11 cellular contexts compared by ENCODE assay signal in the genomic region with DNA sequence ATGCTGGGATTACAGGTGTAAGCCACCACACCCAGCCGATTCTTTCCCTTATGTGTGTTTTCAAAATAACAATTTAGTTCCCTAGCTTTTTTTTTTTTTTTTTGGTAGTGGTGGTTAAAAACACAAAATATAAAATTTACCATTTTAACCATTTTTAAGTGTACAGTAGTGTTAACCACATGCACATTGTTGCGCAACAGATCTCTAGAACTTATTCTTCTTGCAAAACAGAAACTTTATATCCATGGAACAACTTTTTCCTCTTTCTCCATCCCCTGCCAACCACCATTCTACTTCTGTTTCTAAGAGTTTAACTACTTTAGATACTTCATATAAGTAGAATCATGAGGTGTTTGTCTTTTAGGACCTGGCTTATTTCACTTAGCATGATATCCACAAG. TPM values are rescaled to one million over a fixed set of nuclear protein-coding genes. Genes with fewer than 3 reads are reported as not detected.
DNase-seq lines count a peak whose midpoint lies in the region; ATAC-seq and TF ChIP-seq lines count a peak whose summit lies in the region.
"Had no signal": no experiment of that assay in that cellular context is flagged by ENCODE, and none has a peak within 500 bp of the region (broad histone marks: within the 10 kb centered on the region; RNA-seq: fewer than 3 reads in every experiment).

No MANE protein-coding gene starts in this region.

- H3K4me1 ChIP-seq in PC-9 (replicated peaks; ENCODE audit: insufficient read depth): peaks cover 10% of the 10 kb centered on the region; the same call in 1 of the 2 replicates
- no peaks in the 10 kb centered on the region for H3K4me1 ChIP-seq in endodermal cell (ENCODE audit: control insufficient read depth, insufficient read depth, low read length)

- H3K36me3 Mint-ChIP-seq in activated T-cell treated with anti-CD3 and anti-CD28 coated beads, Interleukin-2, amount 50 U/mL, for 72 hours (ENCODE audit: insufficient read depth in 2 of 2): peaks cover 14 to 38% of the 10 kb centered on the region in 2 donors
- peaks cover 16% of the 10 kb centered on the region for H3K36me3 Mint-ChIP-seq in endodermal cell (ENCODE audit: low read depth)
- peaks cover 49% of the 10 kb centered on the region for H3K36me3 Mint-ChIP-seq in stimulated activated effector memory CD8-positive, alpha-beta T cell treated with anti-CD3 and anti-CD28 coated beads, Interleukin-12 subunit alpha, Interleukin-12 subunit beta, amount 100 ng/mL, for 72 hours

- no peaks in the 10 kb centered on the region for H3K9me2 ChIP-seq in PC-9 (ENCODE audit: insufficient read depth)

- CTCF ChIA-PET in PC-9 (lab: Charles Lee): interaction anchor here (0.6 kb wide), 1 partner anchor 1029 kb away, joined by 3 read pairs; no protein-coding TSS in a partner anchor

- DNase-seq in activated T-cell treated with anti-CD3 and anti-CD28 coated beads, Interleukin-2, amount 50 U/mL, for 72 hours: no peak
- no peak for DNase-seq in activated T-cell treated with anti-CD3 and anti-CD28 coated beads, Interleukin-2, amount 50 U/mL, for 1 hour
- no peak for DNase-seq in PC-9
- no peak for DNase-seq in endodermal cell
- DNase-seq in stimulated activated effector memory CD8-positive, alpha-beta T cell treated with anti-CD3 and anti-CD28 coated beads, Interleukin-12 subunit alpha, Interleukin-12 subunit beta, amount 100 ng/mL, for 72 hours (ENCODE audit: low spot score in 2 of 2): no peak
- DNase-seq in NCI-H2029 (lab: John Stamatoyannopoulos, UW): no peak
- no peak for DNase-seq in superior temporal gyrus (ENCODE audit: extremely low spot score)
- DNase-seq in glomerular visceral epithelial cell (ENCODE audit: extremely low spot score): no peak
- DNase-seq: heart right ventricle, mesendoderm, NCI-H1930 had no signal

- ATAC-seq in activated T-cell treated with anti-CD3 and anti-CD28 coated beads, Interleukin-2, amount 50 U/mL, for 72 hours (replicated peaks in 1 of 2): no peak
- no peak for ATAC-seq in stimulated activated effector memory CD8-positive, alpha-beta T cell treated with anti-CD3 and anti-CD28 coated beads, Interleukin-12 subunit alpha, Interleukin-12 subunit beta, amount 100 ng/mL, for 72 hours

- H3K4me3 ChIP-seq in PC-9: no peak overlapping the region
- H3K4me3 ChIP-seq in endodermal cell (ENCODE audit: low read length): no peak overlapping the region

- no peaks in the 10 kb centered on the region for H3F3A ChIP-seq in PC-9 (ENCODE audit: insufficient read depth, low read depth)

- no peaks in the 10 kb centered on the region for H4K20me1 ChIP-seq in PC-9 (ENCODE audit: insufficient read depth)

- H3K27ac Mint-ChIP-seq in activated T-cell treated with anti-CD3 and anti-CD28 coated beads, Interleukin-2, amount 50 U/mL, for 72 hours: peak overlapping the region; percentile 90
- no peak overlapping the region for H3K27ac Mint-ChIP-seq in endodermal cell
- H3K27ac Mint-ChIP-seq in stimulated activated effector memory CD8-positive, alpha-beta T cell treated with anti-CD3 and anti-CD28 coated beads, Interleukin-12 subunit alpha, Interleukin-12 subunit beta, amount 100 ng/mL, for 72 hours: peak overlapping the region; percentile 71

- H3K79me2 ChIP-seq in PC-9 (ENCODE audit: low read depth): peaks cover 34% of the 10 kb centered on the region

- H3K27me3 ChIP-seq in PC-9 (ENCODE audit: insufficient read depth, low read depth) (no peaks in the 10 kb centered on the region), endodermal cell (ENCODE audit: control insufficient read depth, insufficient read depth, low read length, poor library complexity, severe bottlenecking) (no peaks in the 10 kb centered on the region)
- H3K27me3 ChIP-seq: heart right ventricle had no signal

- H3K4me1 Mint-ChIP-seq in activated T-cell treated with anti-CD3 and anti-CD28 coated beads, Interleukin-2, amount 50 U/mL, for 72 hours (ENCODE audit: low read depth): peaks cover 46% of the 10 kb centered on the region
- peaks cover 6% of the 10 kb centered on the region for H3K4me1 Mint-ChIP-seq in endodermal cell
- H3K4me1 Mint-ChIP-seq in stimulated activated effector memory CD8-positive, alpha-beta T cell treated with anti-CD3 and anti-CD28 coated beads, Interleukin-12 subunit alpha, Interleukin-12 subunit beta, amount 100 ng/mL, for 72 hours: peaks cover 13% of the 10 kb centered on the region

- peak overlapping the region; percentile 74 to 91 for H3K4me3 Mint-ChIP-seq in activated T-cell treated with anti-CD3 and anti-CD28 coated beads, Interleukin-2, amount 50 U/mL, for 72 hours
- peak overlapping the region; percentile 97 for H3K4me3 Mint-ChIP-seq in endodermal cell
- peak overlapping the region; percentile 88 for H3K4me3 Mint-ChIP-seq in stimulated activated effector memory CD8-positive, alpha-beta T cell treated with anti-CD3 and anti-CD28 coated beads, Interleukin-12 subunit alpha, Interleukin-12 subunit beta, amount 100 ng/mL, for 72 hours

- WGBS in endodermal cell (ENCODE audit: insufficient coverage in 1 of 2, insufficient read length in 1 of 2), 2 experiments: 96% methylated on average over 1 of the region's 2 CpGs; no CpG with 5 or more reads in 1 of the 2 experiments

- no peak overlapping the region for H2AFZ ChIP-seq in PC-9

- POLR2A ChIA-PET in PC-9 (lab: Charles Lee; ENCODE audit: unreplicated experiment): no interaction called here

- BruUV-seq in PC-9 (replicated peaks; lab: Mats Ljungman, UMichigan): no TSS peak

- TF ChIP-seq CTCF in PC-9 (conservative IDR thresholded peaks at IDR 0.05) (no peak), endodermal cell (conservative IDR thresholded peaks at IDR 0.05) (no peak)

- intact Hi-C loops in PC-9 (cut with micrococcal nuclease; ENCODE audit: unreplicated experiment): no loop called here

- H3K36me3 ChIP-seq in PC-9 (ENCODE audit: low read depth): 0 out of 2 replicates have a peak, but pooled peaks cover 10% of the 10 kb centered on the region
- peaks cover 17% of the 10 kb centered on the region for H3K36me3 ChIP-seq in endodermal cell (ENCODE audit: control insufficient read depth, insufficient read depth, low read length)

- no peak overlapping the region for H3K9ac ChIP-seq in endodermal cell (ENCODE audit: extremely low read depth, low read length, poor library complexity, severe bottlenecking)

- H3K9me3 ChIP-seq in PC-9 (ENCODE audit: insufficient read depth, low read depth): peaks cover 10% of the 10 kb centered on the region; the same call in 1 of the 2 replicates
- peaks cover 37% of the 10 kb centered on the region for H3K9me3 ChIP-seq in endodermal cell (ENCODE audit: control insufficient read depth, low read length)

- no peak overlapping the region for H3K27ac ChIP-seq in PC-9
- no peak overlapping the region for H3K27ac ChIP-seq in endodermal cell (ENCODE audit: low read depth, low read length)

- peak overlapping the region; percentile 98; the same call in 1 of the 2 replicates for H3K4me2 ChIP-seq in PC-9

- H3K9me3 Mint-ChIP-seq in activated T-cell treated with anti-CD3 and anti-CD28 coated beads, Interleukin-2, amount 50 U/mL, for 72 hours: peaks cover 6 to 10% of the 10 kb centered on the region in 2 donors
- peaks cover 30% of the 10 kb centered on the region for H3K9me3 Mint-ChIP-seq in endodermal cell
- H3K9me3 Mint-ChIP-seq in stimulated activated effector memory CD8-positive, alpha-beta T cell treated with anti-CD3 and anti-CD28 coated beads, Interleukin-12 subunit alpha, Interleukin-12 subunit beta, amount 100 ng/mL, for 72 hours: peaks cover 7% of the 10 kb centered on the region

- H3K27me3 Mint-ChIP-seq in activated T-cell treated with anti-CD3 and anti-CD28 coated beads, Interleukin-2, amount 50 U/mL, for 72 hours (ENCODE audit: low read depth): no peaks in the 10 kb centered on the region
- peaks cover 6% of the 10 kb centered on the region for H3K27me3 Mint-ChIP-seq in endodermal cell (ENCODE audit: insufficient read depth)

RNA-seq across cellular contexts. Expression of a gene that starts 1.1 kb away (rescaled TPM):
- 100 to 1,000 TPM; 118 to 142 TPM for total RNA-seq in activated T-cell treated with anti-CD3 and anti-CD28 coated beads, Interleukin-2, amount 50 U/mL, for 72 hours
- total RNA-seq in PC-9 (2021) (86.4 and 108 TPM in 2 replicates), endodermal cell (100 to 1,000 TPM; 113 to 131 TPM)
- 151 TPM for polyA plus RNA-seq in endodermal cell (2013, experiment 1 of 2)
- 146 TPM for polyA plus RNA-seq in endodermal cell (2013, experiment 2 of 2)
